In the genomic region with DNA sequence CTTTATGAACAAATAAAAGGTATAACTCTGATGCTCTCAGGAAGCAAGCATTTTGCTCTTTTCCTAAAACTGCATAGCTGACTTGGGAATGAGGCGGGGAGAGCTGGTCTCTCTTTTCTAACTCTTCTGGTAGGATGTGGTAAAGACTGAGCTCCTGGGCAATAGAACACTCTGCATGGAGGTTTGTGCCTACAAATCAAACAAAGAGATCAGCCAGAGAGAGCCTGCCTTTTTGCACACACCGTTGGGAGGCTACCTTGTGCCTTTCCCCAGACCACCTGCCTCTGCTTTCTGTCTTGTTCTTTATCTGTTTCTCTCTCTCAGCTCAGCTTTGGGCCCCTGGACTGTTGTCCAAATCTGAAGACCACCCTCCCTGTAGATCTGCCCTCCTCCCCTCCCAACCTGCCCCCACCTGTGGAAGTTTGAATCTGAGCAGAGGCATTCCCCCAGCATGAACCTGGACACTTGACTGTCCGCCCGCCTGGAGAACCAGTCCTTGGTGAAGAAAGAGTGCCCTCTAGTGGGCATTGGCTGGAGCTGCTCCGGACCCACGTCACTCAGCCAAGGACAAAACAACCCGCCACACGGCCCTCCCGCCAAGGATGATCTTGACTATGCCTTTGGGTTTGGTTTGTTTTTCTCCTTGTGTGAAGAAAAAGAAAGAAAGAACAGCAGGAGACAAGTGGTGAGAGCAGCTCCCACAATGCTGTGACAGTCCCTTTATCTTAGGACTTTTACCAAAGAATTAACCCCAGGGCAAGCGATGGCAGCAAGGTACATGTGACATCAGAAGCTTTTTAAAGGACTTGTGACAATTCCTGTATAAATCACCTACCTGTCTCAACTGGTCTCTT, we compare ENCODE assay signal across 1 cellular context.
TF ChIP-seq lines count a peak whose summit lies in the region.

No MANE protein-coding gene starts in this region.

TF ChIP-seq in K562, 482 proteins besides CTCF, POLR2A, EP300 and RAD21 (continued from another document):
- TF ChIP-seq, protein P1, sequence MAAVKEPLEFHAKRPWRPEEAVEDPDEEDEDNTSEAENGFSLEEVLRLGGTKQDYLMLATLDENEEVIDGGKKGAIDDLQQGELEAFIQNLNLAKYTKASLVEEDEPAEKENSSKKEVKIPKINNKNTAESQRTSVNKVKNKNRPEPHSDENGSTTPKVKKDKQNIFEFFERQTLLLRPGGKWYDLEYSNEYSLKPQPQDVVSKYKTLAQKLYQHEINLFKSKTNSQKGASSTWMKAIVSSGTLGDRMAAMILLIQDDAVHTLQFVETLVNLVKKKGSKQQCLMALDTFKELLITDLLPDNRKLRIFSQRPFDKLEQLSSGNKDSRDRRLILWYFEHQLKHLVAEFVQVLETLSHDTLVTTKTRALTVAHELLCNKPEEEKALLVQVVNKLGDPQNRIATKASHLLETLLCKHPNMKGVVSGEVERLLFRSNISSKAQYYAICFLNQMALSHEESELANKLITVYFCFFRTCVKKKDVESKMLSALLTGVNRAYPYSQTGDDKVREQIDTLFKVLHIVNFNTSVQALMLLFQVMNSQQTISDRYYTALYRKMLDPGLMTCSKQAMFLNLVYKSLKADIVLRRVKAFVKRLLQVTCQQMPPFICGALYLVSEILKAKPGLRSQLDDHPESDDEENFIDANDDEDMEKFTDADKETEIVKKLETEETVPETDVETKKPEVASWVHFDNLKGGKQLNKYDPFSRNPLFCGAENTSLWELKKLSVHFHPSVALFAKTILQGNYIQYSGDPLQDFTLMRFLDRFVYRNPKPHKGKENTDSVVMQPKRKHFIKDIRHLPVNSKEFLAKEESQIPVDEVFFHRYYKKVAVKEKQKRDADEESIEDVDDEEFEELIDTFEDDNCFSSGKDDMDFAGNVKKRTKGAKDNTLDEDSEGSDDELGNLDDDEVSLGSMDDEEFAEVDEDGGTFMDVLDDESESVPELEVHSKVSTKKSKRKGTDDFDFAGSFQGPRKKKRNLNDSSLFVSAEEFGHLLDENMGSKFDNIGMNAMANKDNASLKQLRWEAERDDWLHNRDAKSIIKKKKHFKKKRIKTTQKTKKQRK (IDR thresholded peaks at IDR 0.05; ENCODE audit: borderline replicate concordance, low read depth, low read length) = no peak
- TF ChIP-seq MYBL2 (IDR thresholded peaks at IDR 0.05; ENCODE audit: low read depth) = no peak
- TF ChIP-seq MYBL2 (CRISPR knock-in tag; IDR thresholded peaks at IDR 0.05; ENCODE audit: borderline replicate concordance) = no peak
- no peak for TF ChIP-seq HEY1 (CRISPR knock-in tag; IDR thresholded peaks at IDR 0.05; ENCODE audit: borderline replicate concordance)
- TF ChIP-seq, protein P2, sequence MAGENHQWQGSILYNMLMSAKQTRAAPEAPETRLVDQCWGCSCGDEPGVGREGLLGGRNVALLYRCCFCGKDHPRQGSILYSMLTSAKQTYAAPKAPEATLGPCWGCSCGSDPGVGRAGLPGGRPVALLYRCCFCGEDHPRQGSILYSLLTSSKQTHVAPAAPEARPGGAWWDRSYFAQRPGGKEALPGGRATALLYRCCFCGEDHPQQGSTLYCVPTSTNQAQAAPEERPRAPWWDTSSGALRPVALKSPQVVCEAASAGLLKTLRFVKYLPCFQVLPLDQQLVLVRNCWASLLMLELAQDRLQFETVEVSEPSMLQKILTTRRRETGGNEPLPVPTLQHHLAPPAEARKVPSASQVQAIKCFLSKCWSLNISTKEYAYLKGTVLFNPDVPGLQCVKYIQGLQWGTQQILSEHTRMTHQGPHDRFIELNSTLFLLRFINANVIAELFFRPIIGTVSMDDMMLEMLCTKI (IDR thresholded peaks at IDR 0.05; ENCODE audit: partially characterized antibody) = no peak
- peak; percentile 39; the same call in 1 of the 2 replicates for TF ChIP-seq PHF21A (IDR thresholded peaks at IDR 0.05; ENCODE audit: borderline replicate concordance, low read depth)
- no peak for TF ChIP-seq ZNF699 (CRISPR knock-in tag; IDR thresholded peaks at IDR 0.05; ENCODE audit: insufficient replicate concordance)
- TF ChIP-seq, protein P3, sequence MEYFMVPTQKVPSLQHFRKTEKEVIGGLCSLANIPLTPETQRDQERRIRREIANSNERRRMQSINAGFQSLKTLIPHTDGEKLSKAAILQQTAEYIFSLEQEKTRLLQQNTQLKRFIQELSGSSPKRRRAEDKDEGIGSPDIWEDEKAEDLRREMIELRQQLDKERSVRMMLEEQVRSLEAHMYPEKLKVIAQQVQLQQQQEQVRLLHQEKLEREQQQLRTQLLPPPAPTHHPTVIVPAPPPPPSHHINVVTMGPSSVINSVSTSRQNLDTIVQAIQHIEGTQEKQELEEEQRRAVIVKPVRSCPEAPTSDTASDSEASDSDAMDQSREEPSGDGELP (CRISPR knock-in tag; IDR thresholded peaks at IDR 0.05; ENCODE audit: borderline replicate concordance) = peak; percentile 56; the same call in 1 of the 2 replicates
- no peak for TF ChIP-seq FOXJ3 (CRISPR knock-in tag; IDR thresholded peaks at IDR 0.05)
- peak; percentile 54 for TF ChIP-seq JUND (IDR thresholded peaks at IDR 0.05; ENCODE audit: borderline replicate concordance, low read depth, low read length)
- TF ChIP-seq JUND (tag; IDR thresholded peaks at IDR 0.05; ENCODE audit: borderline replicate concordance, low read depth, low read length) = no peak; the same call in 2 of the 3 replicates
- no peak for TF ChIP-seq CREB1 (IDR thresholded peaks at IDR 0.05)
- peak; percentile 77 for TF ChIP-seq CREB1 (CRISPR knock-in tag; IDR thresholded peaks at IDR 0.05)
- TF ChIP-seq ARID2 (IDR thresholded peaks at IDR 0.05) = peak; percentile 76
- TF ChIP-seq MEIS2 (IDR thresholded peaks at IDR 0.05; ENCODE audit: partially characterized antibody) = peak; percentile 15
- no peak for TF ChIP-seq ZSCAN29 (IDR thresholded peaks at IDR 0.05)
- TF ChIP-seq THRAP3 (IDR thresholded peaks at IDR 0.05; ENCODE audit: borderline replicate concordance) = no peak
- TF ChIP-seq, protein P4, sequence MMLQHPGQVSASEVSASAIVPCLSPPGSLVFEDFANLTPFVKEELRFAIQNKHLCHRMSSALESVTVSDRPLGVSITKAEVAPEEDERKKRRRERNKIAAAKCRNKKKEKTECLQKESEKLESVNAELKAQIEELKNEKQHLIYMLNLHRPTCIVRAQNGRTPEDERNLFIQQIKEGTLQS (IDR thresholded peaks at IDR 0.05) = no peak
- TF ChIP-seq, protein P4 (CRISPR knock-in tag; conservative IDR thresholded peaks at IDR 0.05) = no peak
- peak in 1 of 2 experiments; percentile 66; a peak in 2 of 4 replicates for TF ChIP-seq MAZ (CRISPR knock-in tag; conservative IDR thresholded peaks at IDR 0.05 in 1 of 2, IDR thresholded peaks at IDR 0.05 in 1 of 2)
- TF ChIP-seq RB1 (IDR thresholded peaks at IDR 0.05; ENCODE audit: low read depth) = peak; percentile 30; the same call in 1 of the 2 replicates
- no peak for TF ChIP-seq ZFP36 (IDR thresholded peaks at IDR 0.05; ENCODE audit: low read depth, low read length, partially characterized antibody)
- TF ChIP-seq, protein P5, sequence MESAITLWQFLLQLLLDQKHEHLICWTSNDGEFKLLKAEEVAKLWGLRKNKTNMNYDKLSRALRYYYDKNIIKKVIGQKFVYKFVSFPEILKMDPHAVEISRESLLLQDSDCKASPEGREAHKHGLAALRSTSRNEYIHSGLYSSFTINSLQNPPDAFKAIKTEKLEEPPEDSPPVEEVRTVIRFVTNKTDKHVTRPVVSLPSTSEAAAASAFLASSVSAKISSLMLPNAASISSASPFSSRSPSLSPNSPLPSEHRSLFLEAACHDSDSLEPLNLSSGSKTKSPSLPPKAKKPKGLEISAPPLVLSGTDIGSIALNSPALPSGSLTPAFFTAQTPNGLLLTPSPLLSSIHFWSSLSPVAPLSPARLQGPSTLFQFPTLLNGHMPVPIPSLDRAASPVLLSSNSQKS (CRISPR knock-in tag; IDR thresholded peaks at IDR 0.05) = no peak
- TF ChIP-seq ZFPM2 (CRISPR knock-in tag; IDR thresholded peaks at IDR 0.05) = no peak
- TF ChIP-seq, protein P6, sequence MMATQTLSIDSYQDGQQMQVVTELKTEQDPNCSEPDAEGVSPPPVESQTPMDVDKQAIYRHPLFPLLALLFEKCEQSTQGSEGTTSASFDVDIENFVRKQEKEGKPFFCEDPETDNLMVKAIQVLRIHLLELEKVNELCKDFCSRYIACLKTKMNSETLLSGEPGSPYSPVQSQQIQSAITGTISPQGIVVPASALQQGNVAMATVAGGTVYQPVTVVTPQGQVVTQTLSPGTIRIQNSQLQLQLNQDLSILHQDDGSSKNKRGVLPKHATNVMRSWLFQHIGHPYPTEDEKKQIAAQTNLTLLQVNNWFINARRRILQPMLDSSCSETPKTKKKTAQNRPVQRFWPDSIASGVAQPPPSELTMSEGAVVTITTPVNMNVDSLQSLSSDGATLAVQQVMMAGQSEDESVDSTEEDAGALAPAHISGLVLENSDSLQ (IDR thresholded peaks at IDR 0.05) = peak; percentile 79
- TF ChIP-seq FOXP1 (CRISPR knock-in tag; IDR thresholded peaks at IDR 0.05) = 0 out of 2 replicates have a peak, but pooled peaks have one; percentile 28
- peak; percentile 91 for TF ChIP-seq CREM (IDR thresholded peaks at IDR 0.05; ENCODE audit: low read depth)
- no peak for TF ChIP-seq KLF13 (tag; IDR thresholded peaks at IDR 0.05; ENCODE audit: borderline replicate concordance, low read depth)
- TF ChIP-seq ZNF77 (CRISPR knock-in tag; IDR thresholded peaks at IDR 0.05) = no peak
- no peak for TF ChIP-seq POLR2B (IDR thresholded peaks at IDR 0.05; ENCODE audit: low read depth, partially characterized antibody)
- TF ChIP-seq SMC3 (conservative IDR thresholded peaks at IDR 0.05; ENCODE audit: insufficient read depth, low read depth, low read length) = peak; percentile 94
- no peak for TF ChIP-seq ATF1 (CRISPR knock-in tag; IDR thresholded peaks at IDR 0.05)
- TF ChIP-seq ATF1 (tag; IDR thresholded peaks at IDR 0.05) = peak; percentile 79
- TF ChIP-seq STAG1 (CRISPR knock-in tag; IDR thresholded peaks at IDR 0.05; ENCODE audit: borderline replicate concordance) = peak; percentile 82; the same call in 1 of the 2 replicates
- no peak for TF ChIP-seq NFE2 (IDR thresholded peaks at IDR 0.05; ENCODE audit: low read depth)
- no peak for TF ChIP-seq ZNF586 (CRISPR knock-in tag; conservative IDR thresholded peaks at IDR 0.05)
- no peak for TF ChIP-seq RCOR1 (IDR thresholded peaks at IDR 0.05; ENCODE audit: borderline replicate concordance in 1 of 2, low read depth in 2 of 2, low read length in 2 of 2)
- TF ChIP-seq, protein P7, sequence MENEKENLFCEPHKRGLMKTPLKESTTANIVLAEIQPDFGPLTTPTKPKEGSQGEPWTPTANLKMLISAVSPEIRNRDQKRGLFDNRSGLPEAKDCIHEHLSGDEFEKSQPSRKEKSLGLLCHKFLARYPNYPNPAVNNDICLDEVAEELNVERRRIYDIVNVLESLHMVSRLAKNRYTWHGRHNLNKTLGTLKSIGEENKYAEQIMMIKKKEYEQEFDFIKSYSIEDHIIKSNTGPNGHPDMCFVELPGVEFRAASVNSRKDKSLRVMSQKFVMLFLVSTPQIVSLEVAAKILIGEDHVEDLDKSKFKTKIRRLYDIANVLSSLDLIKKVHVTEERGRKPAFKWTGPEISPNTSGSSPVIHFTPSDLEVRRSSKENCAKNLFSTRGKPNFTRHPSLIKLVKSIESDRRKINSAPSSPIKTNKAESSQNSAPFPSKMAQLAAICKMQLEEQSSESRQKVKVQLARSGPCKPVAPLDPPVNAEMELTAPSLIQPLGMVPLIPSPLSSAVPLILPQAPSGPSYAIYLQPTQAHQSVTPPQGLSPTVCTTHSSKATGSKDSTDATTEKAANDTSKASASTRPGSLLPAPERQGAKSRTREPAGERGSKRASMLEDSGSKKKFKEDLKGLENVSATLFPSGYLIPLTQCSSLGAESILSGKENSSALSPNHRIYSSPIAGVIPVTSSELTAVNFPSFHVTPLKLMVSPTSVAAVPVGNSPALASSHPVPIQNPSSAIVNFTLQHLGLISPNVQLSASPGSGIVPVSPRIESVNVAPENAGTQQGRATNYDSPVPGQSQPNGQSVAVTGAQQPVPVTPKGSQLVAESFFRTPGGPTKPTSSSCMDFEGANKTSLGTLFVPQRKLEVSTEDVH (IDR thresholded peaks at IDR 0.05; ENCODE audit: low read depth, partially characterized antibody) = no peak
- TF ChIP-seq, protein P8, sequence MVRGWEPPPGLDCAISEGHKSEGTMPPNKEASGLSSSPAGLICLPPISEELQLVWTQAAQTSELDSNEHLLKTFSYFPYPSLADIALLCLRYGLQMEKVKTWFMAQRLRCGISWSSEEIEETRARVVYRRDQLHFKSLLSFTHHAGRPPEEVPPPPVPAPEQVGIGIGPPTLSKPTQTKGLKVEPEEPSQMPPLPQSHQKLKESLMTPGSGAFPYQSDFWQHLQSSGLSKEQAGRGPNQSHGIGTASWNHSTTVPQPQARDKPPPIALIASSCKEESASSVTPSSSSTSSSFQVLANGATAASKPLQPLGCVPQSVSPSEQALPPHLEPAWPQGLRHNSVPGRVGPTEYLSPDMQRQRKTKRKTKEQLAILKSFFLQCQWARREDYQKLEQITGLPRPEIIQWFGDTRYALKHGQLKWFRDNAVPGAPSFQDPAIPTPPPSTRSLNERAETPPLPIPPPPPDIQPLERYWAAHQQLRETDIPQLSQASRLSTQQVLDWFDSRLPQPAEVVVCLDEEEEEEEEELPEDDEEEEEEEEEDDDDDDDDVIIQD (CRISPR knock-in tag; IDR thresholded peaks at IDR 0.05) = no peak
- no peak for TF ChIP-seq ZNF79 (CRISPR knock-in tag; IDR thresholded peaks at IDR 0.05; ENCODE audit: low read depth)
- TF ChIP-seq CCNT2 (IDR thresholded peaks at IDR 0.05; ENCODE audit: borderline replicate concordance, extremely low read depth, insufficient read length, low read depth, low read length) = no peak
- no peak for TF ChIP-seq NUFIP1 (IDR thresholded peaks at IDR 0.05; ENCODE audit: partially characterized antibody)
- TF ChIP-seq ZBTB7A (IDR thresholded peaks at IDR 0.05; ENCODE audit: borderline replicate concordance, control insufficient read depth, low read depth, low read length) = no peak
- TF ChIP-seq CC2D1A (IDR thresholded peaks at IDR 0.05) = peak; percentile 76; the same call in 1 of the 2 replicates
- 0 out of 2 replicates have a peak, but pooled peaks have one; percentile 25 for TF ChIP-seq TARDBP (IDR thresholded peaks at IDR 0.05)
- TF ChIP-seq, protein P9, sequence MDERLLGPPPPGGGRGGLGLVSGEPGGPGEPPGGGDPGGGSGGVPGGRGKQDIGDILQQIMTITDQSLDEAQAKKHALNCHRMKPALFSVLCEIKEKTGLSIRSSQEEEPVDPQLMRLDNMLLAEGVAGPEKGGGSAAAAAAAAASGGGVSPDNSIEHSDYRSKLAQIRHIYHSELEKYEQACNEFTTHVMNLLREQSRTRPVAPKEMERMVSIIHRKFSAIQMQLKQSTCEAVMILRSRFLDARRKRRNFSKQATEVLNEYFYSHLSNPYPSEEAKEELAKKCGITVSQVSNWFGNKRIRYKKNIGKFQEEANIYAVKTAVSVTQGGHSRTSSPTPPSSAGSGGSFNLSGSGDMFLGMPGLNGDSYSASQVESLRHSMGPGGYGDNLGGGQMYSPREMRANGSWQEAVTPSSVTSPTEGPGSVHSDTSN (CRISPR knock-in tag; IDR thresholded peaks at IDR 0.05; ENCODE audit: low read depth) = peak; percentile 44
- TF ChIP-seq, protein P9 (tag; conservative IDR thresholded peaks at IDR 0.05; ENCODE audit: low read depth) = no peak
